ENCODE assay signal across 9 cellular contexts in genomic region chr1:58925247-58925646, GRCh38.
"Had no signal": no experiment of that assay in that cellular context is flagged by ENCODE, and none has a peak within 500 bp of the region (broad histone marks: within the 10 kb centered on the region; RNA-seq: fewer than 3 reads in every experiment).

No MANE protein-coding gene starts in this region.

- DNase-seq: H9, HCEC 1CT, HFFc6 had no signal

- H3K4me3 ChIP-seq: GM23338 had no signal

- FAIRE-seq: H1, H54, HepG2 had no signal

- H3K27ac Mint-ChIP-seq: GM23338, H9, HFFc6, IgD-negative memory B cell had no signal

- H3K4me2 ChIP-seq: GM23338 had no signal

- H3K9me3 Mint-ChIP-seq: GM23338, HFFc6, IgD-negative memory B cell had no signal

- H3K27ac ChIP-seq: HL-60 had no signal

- H3K4me1 Mint-ChIP-seq: GM23338 had no signal

- H3K4me3 Mint-ChIP-seq: GM23338, H9, HFFc6, IgD-negative memory B cell had no signal

- ATAC-seq: GM23338, HepG2 had no signal
